In the genomic region with DNA sequence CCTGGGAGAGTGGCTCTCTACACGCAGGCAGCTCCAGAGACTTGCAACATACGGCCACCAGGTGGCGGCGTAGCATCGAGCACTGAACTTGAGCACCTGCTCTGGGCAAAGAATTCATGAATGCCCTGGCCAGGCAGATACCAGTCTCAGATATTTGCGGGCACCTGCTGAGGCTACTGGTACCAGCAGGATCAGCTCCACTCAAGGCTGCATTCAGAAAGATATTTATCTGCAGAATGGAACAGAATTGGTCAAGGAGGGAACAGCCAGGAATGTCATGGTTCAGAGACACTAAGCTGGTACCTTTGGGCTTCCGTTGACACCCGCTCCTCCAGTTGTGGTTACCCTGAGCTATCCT, we compare ENCODE assay signal across 8 cellular contexts. TPM values are rescaled to one million over a fixed set of nuclear protein-coding genes. Genes with fewer than 3 reads are reported as not detected.
DNase-seq lines count a peak whose midpoint lies in the region; ATAC-seq and TF ChIP-seq lines count a peak whose summit lies in the region.

No MANE protein-coding gene starts in this region.

- H3K4me3 Mint-ChIP-seq in T-helper 2 cell treated with Interferon-gamma antibody and Interleukin-4, amounts not matched to agents 5 μg/mL and 100 μg/mL, for 36 hours = no peak overlapping the region

- peaks cover 13% of the 10 kb centered on the region; the same call in 1 of the 2 replicates for H3K4me1 ChIP-seq in DND-41 (ENCODE audit: insufficient read depth, low read length)
- H3K4me1 ChIP-seq in HEK293 (ENCODE audit: control insufficient read depth, insufficient read depth, low read length) = no peaks in the 10 kb centered on the region

- no peaks in the 10 kb centered on the region for H4K20me1 ChIP-seq in DND-41 (ENCODE audit: insufficient read depth, low read length)

- intact Hi-C loops in left ventricle myocardium superior (cut with micrococcal nuclease) (loop anchor here (5.0 kb wide), 2 partner anchors 71 to 356 kb away; no protein-coding TSS in a partner anchor), sciatic nerve (cut with DNase I) (loop anchor here (5.0 kb wide), 1 partner anchor 66 kb away; no protein-coding TSS in a partner anchor)

- TF ChIP-seq CTCF in DND-41 (IDR thresholded peaks at IDR 0.05; ENCODE audit: borderline replicate concordance, extremely low read depth, low read length, poor library complexity, severe bottlenecking) (peak; percentile 95), HEK293 (tag by site-specific recombination; IDR thresholded peaks at IDR 0.05) (peak; percentile 73; the same call in 1 of the 2 replicates)

- H3K27ac ChIP-seq in DND-41 (ENCODE audit: low read length) (no peak overlapping the region), HEK293 (ENCODE audit: extremely low read depth, low read depth, low read length) (no peak overlapping the region)

- H3K9me3 Mint-ChIP-seq in T-helper 2 cell treated with Interferon-gamma antibody and Interleukin-4, amounts not matched to agents 5 μg/mL and 100 μg/mL, for 36 hours = no peaks in the 10 kb centered on the region

- no peak overlapping the region for H3K4me3 ChIP-seq in DND-41 (ENCODE audit: low read depth in 1 of 2, low read length in 2 of 2)
- no peak overlapping the region for H3K4me3 ChIP-seq in HEK293 (ENCODE audit: low read depth, low read length)

- H3K9ac ChIP-seq in DND-41 (ENCODE audit: low read depth, low read length) = no peak overlapping the region

- H3K4me1 Mint-ChIP-seq in T-helper 2 cell treated with Interferon-gamma antibody and Interleukin-4, amounts not matched to agents 5 μg/mL and 100 μg/mL, for 36 hours (ENCODE audit: low read depth) = peaks cover 49% of the 10 kb centered on the region

- no peak overlapping the region for H3K4me2 ChIP-seq in DND-41 (ENCODE audit: insufficient read depth, low read length)

- H3K9me3 ChIP-seq in DND-41 (ENCODE audit: insufficient read depth, low read length, severe bottlenecking) (no peaks in the 10 kb centered on the region), HEK293 (ENCODE audit: control insufficient read depth, insufficient read depth, low read depth, low read length) (no peaks in the 10 kb centered on the region)

- POLR2A ChIA-PET in HEK293 (lab: Yijun Ruan, JAX) = interaction anchor here (1.7 to 1.8 kb wide), 2 partner anchors 57 to 71 kb away, joined by 4 to 6 read pairs; no protein-coding TSS in a partner anchor

- DNase-seq in DND-41 (peak; percentile 84), NCI-H1436 (lab: John Stamatoyannopoulos, UW) (peak; percentile 75), amniotic epithelial cell (ENCODE audit: low read depth) (peak; percentile 71), left ventricle myocardium superior (peak; percentile 92), sciatic nerve (ENCODE audit: low spot score) (peak; percentile 91)
- peak; percentile 69 for DNase-seq in T-helper 2 cell treated with Interferon-gamma antibody and Interleukin-4, amounts not matched to agents 5 μg/mL and 100 μg/mL, for 36 hours (ENCODE audit: low spot score)

- H3K27me3 ChIP-seq in DND-41 (ENCODE audit: insufficient read depth, low read length, poor library complexity) = no peaks in the 10 kb centered on the region

- CTCF ChIA-PET in HEK293 (lab: Yijun Ruan, JAX) = interaction anchor here (0.5 to 4.3 kb wide), 59 partner anchors 10 to 1312 kb away, joined by 3 to 95 read pairs (median 4); a partner anchor contains a TSS

- peaks cover 8% of the 10 kb centered on the region for H3K27me3 Mint-ChIP-seq in T-helper 2 cell treated with Interferon-gamma antibody and Interleukin-4, amounts not matched to agents 5 μg/mL and 100 μg/mL, for 36 hours (ENCODE audit: low read depth)

- H3K27ac Mint-ChIP-seq in T-helper 2 cell treated with Interferon-gamma antibody and Interleukin-4, amounts not matched to agents 5 μg/mL and 100 μg/mL, for 36 hours = no peak overlapping the region

- ATAC-seq in DND-41 (ENCODE audit: insufficient read depth, low read depth) (peak; percentile 99), left ventricle myocardium superior (peak; percentile 90), sciatic nerve (peak; percentile 93), HG02870 (IDR thresholded peaks at IDR 0.05; ENCODE audit: unreplicated experiment) (no peak)

- no peak overlapping the region for H2AFZ ChIP-seq in DND-41 (ENCODE audit: low read depth, low read length)

- no peaks in the 10 kb centered on the region for H3K36me3 Mint-ChIP-seq in T-helper 2 cell treated with Interferon-gamma antibody and Interleukin-4, amounts not matched to agents 5 μg/mL and 100 μg/mL, for 36 hours (ENCODE audit: low read depth)

- H3K36me3 ChIP-seq in DND-41 (ENCODE audit: insufficient read depth, low read length) (no peaks in the 10 kb centered on the region), HEK293 (ENCODE audit: control insufficient read depth in 2 of 2, insufficient read depth in 1 of 2, low read length in 2 of 2) (no peaks in the 10 kb centered on the region)

- no peaks in the 10 kb centered on the region for H3K79me2 ChIP-seq in DND-41 (ENCODE audit: insufficient read depth, low read length)

TF ChIP-seq in HEK293, 187 proteins besides CTCF, POLR2A, EP300 and RAD21:
- TF ChIP-seq SP3 (tag by site-specific recombination; IDR thresholded peaks at IDR 0.05) (no peak), ZNF654 (tag by site-specific recombination; IDR thresholded peaks at IDR 0.05; ENCODE audit: low read depth) (peak; percentile 84), ZSCAN23 (tag by site-specific recombination; IDR thresholded peaks at IDR 0.05) (no peak), ZNF133 (tag by site-specific recombination; IDR thresholded peaks at IDR 0.05) (no peak), ZNF24 (tag by site-specific recombination; IDR thresholded peaks at IDR 0.05) (no peak), ZNF747 (tag by site-specific recombination; IDR thresholded peaks at IDR 0.05) (no peak), KLF8 (tag by site-specific recombination; IDR thresholded peaks at IDR 0.05) (no peak), WT1 (tag by site-specific recombination; IDR thresholded peaks at IDR 0.05) (no peak), ZBTB17 (tag by site-specific recombination; IDR thresholded peaks at IDR 0.05) (peak; percentile 54; the same call in 1 of the 2 replicates), RBAK (tag by site-specific recombination; IDR thresholded peaks at IDR 0.05) (no peak), ZNF830 (tag by site-specific recombination; IDR thresholded peaks at IDR 0.05; ENCODE audit: low read depth) (no peak), ZNF311 (tag by site-specific recombination; IDR thresholded peaks at IDR 0.05; ENCODE audit: borderline replicate concordance) (no peak)
- TF ChIP-seq, protein P1, sequence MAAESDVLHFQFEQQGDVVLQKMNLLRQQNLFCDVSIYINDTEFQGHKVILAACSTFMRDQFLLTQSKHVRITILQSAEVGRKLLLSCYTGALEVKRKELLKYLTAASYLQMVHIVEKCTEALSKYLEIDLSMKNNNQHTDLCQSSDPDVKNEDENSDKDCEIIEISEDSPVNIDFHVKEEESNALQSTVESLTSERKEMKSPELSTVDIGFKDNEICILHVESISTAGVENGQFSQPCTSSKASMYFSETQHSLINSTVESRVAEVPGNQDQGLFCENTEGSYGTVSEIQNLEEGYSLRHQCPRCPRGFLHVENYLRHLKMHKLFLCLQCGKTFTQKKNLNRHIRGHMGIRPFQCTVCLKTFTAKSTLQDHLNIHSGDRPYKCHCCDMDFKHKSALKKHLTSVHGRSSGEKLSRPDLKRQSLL (tag by site-specific recombination; IDR thresholded peaks at IDR 0.05) = no peak
- TF ChIP-seq, protein P2, sequence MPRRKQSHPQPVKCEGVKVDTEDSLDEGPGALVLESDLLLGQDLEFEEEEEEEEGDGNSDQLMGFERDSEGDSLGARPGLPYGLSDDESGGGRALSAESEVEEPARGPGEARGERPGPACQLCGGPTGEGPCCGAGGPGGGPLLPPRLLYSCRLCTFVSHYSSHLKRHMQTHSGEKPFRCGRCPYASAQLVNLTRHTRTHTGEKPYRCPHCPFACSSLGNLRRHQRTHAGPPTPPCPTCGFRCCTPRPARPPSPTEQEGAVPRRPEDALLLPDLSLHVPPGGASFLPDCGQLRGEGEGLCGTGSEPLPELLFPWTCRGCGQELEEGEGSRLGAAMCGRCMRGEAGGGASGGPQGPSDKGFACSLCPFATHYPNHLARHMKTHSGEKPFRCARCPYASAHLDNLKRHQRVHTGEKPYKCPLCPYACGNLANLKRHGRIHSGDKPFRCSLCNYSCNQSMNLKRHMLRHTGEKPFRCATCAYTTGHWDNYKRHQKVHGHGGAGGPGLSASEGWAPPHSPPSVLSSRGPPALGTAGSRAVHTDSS (tag by site-specific recombination; IDR thresholded peaks at IDR 0.05) = no peak
- TF ChIP-seq, protein P3, sequence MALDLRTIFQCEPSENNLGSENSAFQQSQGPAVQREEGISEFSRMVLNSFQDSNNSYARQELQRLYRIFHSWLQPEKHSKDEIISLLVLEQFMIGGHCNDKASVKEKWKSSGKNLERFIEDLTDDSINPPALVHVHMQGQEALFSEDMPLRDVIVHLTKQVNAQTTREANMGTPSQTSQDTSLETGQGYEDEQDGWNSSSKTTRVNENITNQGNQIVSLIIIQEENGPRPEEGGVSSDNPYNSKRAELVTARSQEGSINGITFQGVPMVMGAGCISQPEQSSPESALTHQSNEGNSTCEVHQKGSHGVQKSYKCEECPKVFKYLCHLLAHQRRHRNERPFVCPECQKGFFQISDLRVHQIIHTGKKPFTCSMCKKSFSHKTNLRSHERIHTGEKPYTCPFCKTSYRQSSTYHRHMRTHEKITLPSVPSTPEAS (tag by site-specific recombination; IDR thresholded peaks at IDR 0.05) = no peak

RNA-seq across cellular contexts. Expression of a gene that starts 10.8 kb away (rescaled TPM):
- 9.7 TPM for total RNA-seq in left ventricle myocardium superior
- 16.5 TPM for total RNA-seq in sciatic nerve

RNA-seq across cellular contexts. Expression of a gene that starts 24.6 kb away (rescaled TPM):
- total RNA-seq in left ventricle myocardium superior (3.1 TPM), sciatic nerve (1.1 TPM)

RNA-seq across cellular contexts. Expression of a gene that starts 36.2 kb away (rescaled TPM):
- total RNA-seq in left ventricle myocardium superior (not detected), sciatic nerve (0.85 TPM)

RNA-seq across cellular contexts. Expression of a gene that starts 46.0 kb away (rescaled TPM):
- total RNA-seq in left ventricle myocardium superior = not detected
- not detected for total RNA-seq in sciatic nerve
